Comparison of ENCODE assay signal across 10 cellular contexts in genomic region chr18:59249186-59249774, GRCh38. TPM values are rescaled to one million over a fixed set of nuclear protein-coding genes. Genes with fewer than 3 reads are reported as not detected.
DNase-seq lines count a peak whose midpoint lies in the region; ATAC-seq, FAIRE-seq and TF ChIP-seq lines count a peak whose summit lies in the region.
"Had no signal": no experiment of that assay in that cellular context is flagged by ENCODE, and none has a peak within 500 bp of the region (broad histone marks: within the 10 kb centered on the region; RNA-seq: fewer than 3 reads in every experiment).

No MANE protein-coding gene starts in this region.

- BruUV-seq in endothelial cell of umbilical vein (replicated peaks; lab: Mats Ljungman, UMichigan): no TSS peak

- H3K4me1 ChIP-seq in RWPE2 (ENCODE audit: insufficient read depth, poor library complexity, severe bottlenecking) (no peaks in the 10 kb centered on the region), endothelial cell of umbilical vein (ENCODE audit: control insufficient read depth, extremely low read depth, insufficient read depth, low read length) (no peaks in the 10 kb centered on the region), mucosa of descending colon (ENCODE audit: low read depth) (no peaks in the 10 kb centered on the region)
- no peaks in the 10 kb centered on the region for H3K4me1 ChIP-seq in CD8-positive, alpha-beta memory T cell (ENCODE audit: insufficient read depth, low read length)

- H3K4me3 Mint-ChIP-seq in CD8-positive, alpha-beta memory T cell: no peak overlapping the region
- H3K4me3 Mint-ChIP-seq: effector memory CD8-positive, alpha-beta T cell had no signal

- H3K27me3 ChIP-seq in MG63 (peaks cover 19% of the 10 kb centered on the region), RWPE2 (ENCODE audit: insufficient read depth, poor library complexity, severe bottlenecking) (peaks cover 42% of the 10 kb centered on the region), endothelial cell of umbilical vein (ENCODE audit: control insufficient read depth in 2 of 2, insufficient read depth in 2 of 2, low read length in 2 of 2) (peaks cover 5 to 16% of the 10 kb centered on the region in 2 experiments)
- no peaks in the 10 kb centered on the region for H3K27me3 ChIP-seq in CD8-positive, alpha-beta memory T cell (ENCODE audit: insufficient read depth, low read length, poor library complexity, severe bottlenecking)

- peak; percentile 86 for FAIRE-seq in endothelial cell of umbilical vein (lab: Jason Lieb, UNC)

- no peaks in the 10 kb centered on the region for H3K36me3 Mint-ChIP-seq in CD8-positive, alpha-beta memory T cell

- H3K4me3 ChIP-seq in MG63: no peak overlapping the region
- no peak overlapping the region for H3K4me3 ChIP-seq in RWPE2 (ENCODE audit: severe bottlenecking)
- H3K4me3 ChIP-seq in endothelial cell of umbilical vein (replicated peaks in 1 of 3; ENCODE audit: insufficient read depth in 1 of 3, low read depth in 1 of 3, low read length in 3 of 3): no peak overlapping the region
- H3K4me3 ChIP-seq in mucosa of descending colon: no peak overlapping the region
- no peak overlapping the region for H3K4me3 ChIP-seq in CD8-positive, alpha-beta memory T cell (ENCODE audit: low read length)

- H3K9me3 Mint-ChIP-seq in CD8-positive, alpha-beta memory T cell: peaks cover 0 to 4% (median 2%) of the 10 kb centered on the region in 5 donors
- H3K9me3 Mint-ChIP-seq: effector memory CD8-positive, alpha-beta T cell had no signal

- TF ChIP-seq CTCF in RWPE2 (IDR thresholded peaks at IDR 0.05; ENCODE audit: poor library complexity, severe bottlenecking) (peak; percentile 81), endothelial cell of umbilical vein (IDR thresholded peaks at IDR 0.05; ENCODE audit: extremely low read depth in 1 of 2, insufficient read depth in 1 of 2, low read depth in 1 of 2, low read length in 2 of 2) (peak; percentile 51 to 70), mucosa of descending colon (IDR thresholded peaks at IDR 0.05) (peak; percentile 19)

- ATAC-seq in RWPE2 (ENCODE audit: low read depth) (peak; percentile 67), mucosa of descending colon (peak; percentile 31), HG03571 (IDR thresholded peaks at IDR 0.05; ENCODE audit: unreplicated experiment) (no peak)
- ATAC-seq: effector memory CD8-positive, alpha-beta T cell had no signal

- intact Hi-C loops in endothelial cell of umbilical vein (cut with micrococcal nuclease): loop anchor here (1.0 to 2.0 kb wide), 2 partner anchors 59 to 154 kb away; no protein-coding TSS in a partner anchor
- intact Hi-C loops in mucosa of descending colon (cut with DNase I, micrococcal nuclease): loop anchor here in 1 of 2 donors (5.0 kb wide), 1 partner anchor 153 kb away; no protein-coding TSS in a partner anchor

- H3K27ac ChIP-seq in RWPE2 (ENCODE audit: poor library complexity, severe bottlenecking) (no peak overlapping the region), endothelial cell of umbilical vein (ENCODE audit: insufficient read depth, low read depth, low read length) (no peak overlapping the region)
- no peak overlapping the region for H3K27ac ChIP-seq in CD8-positive, alpha-beta memory T cell (ENCODE audit: low read depth, low read length)

- TF ChIP-seq POLR2A in endothelial cell of umbilical vein (IDR thresholded peaks at IDR 0.05; ENCODE audit: low read depth, low read length): no peak

- H3K36me3 ChIP-seq in MG63 (no peaks in the 10 kb centered on the region), RWPE2 (ENCODE audit: low read depth) (no peaks in the 10 kb centered on the region), endothelial cell of umbilical vein (ENCODE audit: control insufficient read depth in 2 of 2, extremely low read depth in 1 of 2, insufficient read depth in 2 of 2, low read length in 2 of 2) (no peaks in the 10 kb centered on the region), mucosa of descending colon (ENCODE audit: low read depth) (no peaks in the 10 kb centered on the region)
- H3K36me3 ChIP-seq in CD8-positive, alpha-beta memory T cell (ENCODE audit: insufficient read depth, low read length): no peaks in the 10 kb centered on the region

- no peaks in the 10 kb centered on the region for H4K20me1 ChIP-seq in endothelial cell of umbilical vein (replicated peaks; ENCODE audit: control insufficient read depth, extremely low read depth, insufficient read depth, low read length)

- H3K9me1 ChIP-seq in endothelial cell of umbilical vein (replicated peaks; ENCODE audit: control insufficient read depth, extremely low read depth, insufficient read depth, low read length): no peaks in the 10 kb centered on the region

- CTCF ChIA-PET in endothelial cell of umbilical vein (lab: Charles Lee): interaction anchor here (0.6 to 5.2 kb wide), 26 partner anchors 9 to 1300 kb away, joined by 3 to 244 read pairs (median 5); partner anchors contain the start of genes LMAN1 and RAX
- CTCF ChIA-PET in CD8-positive, alpha-beta memory T cell (lab: Charles Lee): interaction anchor here (2.6 kb wide), 1 partner anchor 154 kb away, joined by 17 read pairs; no protein-coding TSS in a partner anchor

- DNase-seq in A172 (ENCODE audit: low spot score) (peak; percentile 56), GM04504 (ENCODE audit: low read depth) (peak; percentile 78), MG63 (peak; percentile 32), RWPE2 (ENCODE audit: low spot score) (no peak), endothelial cell of umbilical vein (ENCODE audit: low read depth, low spot score) (peak; percentile 69), mucosa of descending colon (peak in 1 of 3 donors; percentile 58)
- DNase-seq in CD8-positive, alpha-beta memory T cell: no peak

- POLR2A ChIA-PET in endothelial cell of umbilical vein (lab: Charles Lee): interaction anchor here (0.6 kb wide), 1 partner anchor 9 kb away, joined by 5 read pairs; no protein-coding TSS in a partner anchor
- POLR2A ChIA-PET in CD8-positive, alpha-beta memory T cell (lab: Charles Lee): no interaction called here

- no peaks in the 10 kb centered on the region for H3K4me1 Mint-ChIP-seq in CD8-positive, alpha-beta memory T cell

- H2AFZ ChIP-seq in endothelial cell of umbilical vein (ENCODE audit: low read depth, low read length): no peak overlapping the region

- H3K4me2 ChIP-seq in endothelial cell of umbilical vein (ENCODE audit: insufficient read depth, low read length): no peak overlapping the region

- dilution Hi-C loops in endothelial cell of umbilical vein (cut with MboI; ENCODE audit: extremely low pct_ligation_motif_present, low sequenced_read_pairs): no loop called here

- H3K27me3 Mint-ChIP-seq in CD8-positive, alpha-beta memory T cell: peaks cover 14 to 50% of the 10 kb centered on the region in 2 donors

- H3K79me2 ChIP-seq in endothelial cell of umbilical vein (ENCODE audit: control insufficient read depth, insufficient read depth, low read length): no peaks in the 10 kb centered on the region

- H3K9me3 ChIP-seq in MG63: no peaks in the 10 kb centered on the region
- H3K9me3 ChIP-seq in RWPE2 (ENCODE audit: severe bottlenecking): no peaks in the 10 kb centered on the region
- no peaks in the 10 kb centered on the region for H3K9me3 ChIP-seq in endothelial cell of umbilical vein (replicated peaks; ENCODE audit: control insufficient read depth, insufficient read depth, low read length)
- H3K9me3 ChIP-seq in mucosa of descending colon: no peaks in the 10 kb centered on the region
- no peaks in the 10 kb centered on the region for H3K9me3 ChIP-seq in CD8-positive, alpha-beta memory T cell (ENCODE audit: low read length)

- H3K27ac Mint-ChIP-seq in CD8-positive, alpha-beta memory T cell: no peak overlapping the region
- H3K27ac Mint-ChIP-seq: effector memory CD8-positive, alpha-beta T cell had no signal

- H3K9ac ChIP-seq in endothelial cell of umbilical vein (replicated peaks; ENCODE audit: extremely low read depth, insufficient read depth, low read length): no peak overlapping the region

TF ChIP-seq in endothelial cell of umbilical vein, 7 proteins besides CTCF, POLR2A, EP300 and RAD21 (continues in another document):
- TF ChIP-seq EZH2 (IDR thresholded peaks at IDR 0.05; ENCODE audit: borderline replicate concordance, low read depth, low read length, severe bottlenecking) (no peak), MYC (IDR thresholded peaks at IDR 0.05; ENCODE audit: low read depth, low read length) (no peak), GATA2 (IDR thresholded peaks at IDR 0.05; ENCODE audit: insufficient read depth, insufficient read length, low read depth, low read length) (no peak), POLR2AphosphoS5 (IDR thresholded peaks at IDR 0.05; ENCODE audit: insufficient read depth, low read depth, low read length) (no peak), FOS (IDR thresholded peaks at IDR 0.05; ENCODE audit: borderline replicate concordance, insufficient read depth, low read length) (no peak)

RNA-seq across cellular contexts. Expression of gene RAX, which starts 24.0 kb away (rescaled TPM):
- total RNA-seq in A172 (2014; rRNA removed; shearing (Covaris generic)): not detected in 2 replicates
- not detected in 2 replicates for total RNA-seq in MG63 (2014; rRNA removed; shearing (Covaris generic); ENCODE audit: low replicate concordance)
- total RNA-seq in endothelial cell of umbilical vein (not detected in 2 replicates), mucosa of descending colon (not detected)
- not detected in 2 replicates for polyA plus RNA-seq in endothelial cell of umbilical vein
- polyA plus RNA-seq in endothelial cell of umbilical vein (2011; cell fraction: cytosol; rRNA removed): not detected in 2 replicates
- polyA plus RNA-seq in endothelial cell of umbilical vein (2011; cell fraction: nucleus; rRNA removed): not detected in 2 replicates
- polyA plus RNA-seq in endothelial cell of umbilical vein (2012): not detected in 2 replicates
- polyA minus RNA-seq in endothelial cell of umbilical vein: not detected in 2 replicates
- not detected for polyA minus RNA-seq in endothelial cell of umbilical vein (2011; cell fraction: cytosol; rRNA and poly(A)+ RNA removed)
- polyA minus RNA-seq in endothelial cell of umbilical vein (2011; cell fraction: nucleus; rRNA and poly(A)+ RNA removed): not detected in 2 replicates
- total RNA-seq in CD8-positive, alpha-beta memory T cell: not detected
- polyA plus RNA-seq in CD8-positive, alpha-beta memory T cell: not detected
- total RNA-seq: temporal lobe had no signal

RNA-seq across cellular contexts. Expression of gene GRP, which starts 29.3 kb away (rescaled TPM):
- total RNA-seq in A172 (2014; rRNA removed; shearing (Covaris generic)): not detected in 2 replicates
- not detected in 2 replicates for total RNA-seq in MG63 (2014; rRNA removed; shearing (Covaris generic); ENCODE audit: low replicate concordance)
- total RNA-seq in endothelial cell of umbilical vein (not detected in 2 replicates), mucosa of descending colon (1 to 10 TPM in 1 of 3 donors, not detected in 2; 1.4 TPM)
- polyA plus RNA-seq in endothelial cell of umbilical vein: not detected in 2 replicates
- polyA plus RNA-seq in endothelial cell of umbilical vein (2011; cell fraction: cytosol; rRNA removed): not detected in 2 replicates
- not detected in 2 replicates for polyA plus RNA-seq in endothelial cell of umbilical vein (2011; cell fraction: nucleus; rRNA removed)
- polyA plus RNA-seq in endothelial cell of umbilical vein (2012): not detected in 2 replicates
- not detected in 2 replicates for polyA minus RNA-seq in endothelial cell of umbilical vein
- not detected for polyA minus RNA-seq in endothelial cell of umbilical vein (2011; cell fraction: cytosol; rRNA and poly(A)+ RNA removed)
- not detected in 2 replicates for polyA minus RNA-seq in endothelial cell of umbilical vein (2011; cell fraction: nucleus; rRNA and poly(A)+ RNA removed)
- total RNA-seq in CD8-positive, alpha-beta memory T cell: not detected
- not detected for polyA plus RNA-seq in CD8-positive, alpha-beta memory T cell

Comparison
In these comparisons a context has a peak if more than half of its experiments do, and no peak if none do; other contexts are left out.
1. DNase-seq: peak in A172 (single experiment), GM04504 (single experiment), MG63 (single experiment) and endothelial cell of umbilical vein (single experiment); none in RWPE2 (single experiment) and CD8-positive, alpha-beta memory T cell (0 of 5).
2. CTCF ChIP-seq: peak in every context shown above with its lines; median percentile 81 in RWPE2; 60 in endothelial cell of umbilical vein; 19 in mucosa of descending colon.